In genomic region chr1:119742677-119743076, GRCh38 we compare ENCODE assay signal across 1 cellular context.
TF ChIP-seq lines count a peak whose summit lies in the region.

No MANE protein-coding gene starts in this region.

TF ChIP-seq in HepG2, 621 proteins besides CTCF, POLR2A, EP300 and RAD21:
- peak; percentile 50 for TF ChIP-seq AGO2 (optimal IDR thresholded peaks at IDR 0.05; ENCODE audit: low read depth, low read length)
- TF ChIP-seq, protein P1, sequence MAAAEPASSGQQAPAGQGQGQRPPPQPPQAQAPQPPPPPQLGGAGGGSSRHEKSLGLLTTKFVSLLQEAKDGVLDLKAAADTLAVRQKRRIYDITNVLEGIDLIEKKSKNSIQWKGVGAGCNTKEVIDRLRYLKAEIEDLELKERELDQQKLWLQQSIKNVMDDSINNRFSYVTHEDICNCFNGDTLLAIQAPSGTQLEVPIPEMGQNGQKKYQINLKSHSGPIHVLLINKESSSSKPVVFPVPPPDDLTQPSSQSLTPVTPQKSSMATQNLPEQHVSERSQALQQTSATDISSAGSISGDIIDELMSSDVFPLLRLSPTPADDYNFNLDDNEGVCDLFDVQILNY (CRISPR knock-in tag; conservative IDR thresholded peaks at IDR 0.05) = no peak
